Comparison of ENCODE assay signal across 1 cellular context in the genomic region with DNA sequence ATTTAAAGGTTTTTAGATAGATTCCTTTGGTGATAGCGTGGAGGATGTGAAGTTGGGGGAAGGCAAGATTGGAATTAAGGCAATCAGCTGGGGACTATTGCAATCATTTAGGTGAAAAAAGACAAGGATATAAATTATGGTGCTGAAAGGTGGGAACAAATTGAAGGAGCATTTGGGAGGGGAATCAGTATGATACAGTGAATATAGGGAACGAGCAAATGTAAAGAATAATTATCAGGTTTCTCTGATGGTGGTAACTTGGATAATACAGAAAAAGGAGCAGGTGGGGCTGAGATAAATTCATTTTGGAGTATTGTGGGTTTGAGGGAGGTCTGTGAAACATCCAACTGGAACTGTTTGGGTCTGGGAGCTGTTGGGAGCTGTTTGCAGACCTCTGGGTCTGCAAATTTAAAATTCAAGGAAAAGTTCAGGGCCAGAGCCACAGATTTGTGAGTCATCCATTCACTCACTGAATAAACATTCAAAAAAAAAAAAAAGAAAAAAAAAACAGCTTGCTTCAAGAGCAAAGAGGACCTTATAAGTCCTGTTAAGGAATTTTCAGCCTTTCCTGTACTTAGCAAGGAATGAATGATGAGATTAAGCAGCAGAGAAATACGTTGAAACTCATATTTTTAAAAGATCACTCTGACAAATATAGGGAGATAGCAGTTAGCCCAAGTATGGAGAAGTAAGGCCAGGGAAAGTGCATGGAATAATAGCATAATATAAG.
TF ChIP-seq lines count a peak whose summit lies in the region.

No MANE protein-coding gene starts in this region.

TF ChIP-seq in HepG2, 621 proteins besides CTCF, POLR2A, EP300 and RAD21 (continued from another document and continues in another):
- TF ChIP-seq, protein P1, sequence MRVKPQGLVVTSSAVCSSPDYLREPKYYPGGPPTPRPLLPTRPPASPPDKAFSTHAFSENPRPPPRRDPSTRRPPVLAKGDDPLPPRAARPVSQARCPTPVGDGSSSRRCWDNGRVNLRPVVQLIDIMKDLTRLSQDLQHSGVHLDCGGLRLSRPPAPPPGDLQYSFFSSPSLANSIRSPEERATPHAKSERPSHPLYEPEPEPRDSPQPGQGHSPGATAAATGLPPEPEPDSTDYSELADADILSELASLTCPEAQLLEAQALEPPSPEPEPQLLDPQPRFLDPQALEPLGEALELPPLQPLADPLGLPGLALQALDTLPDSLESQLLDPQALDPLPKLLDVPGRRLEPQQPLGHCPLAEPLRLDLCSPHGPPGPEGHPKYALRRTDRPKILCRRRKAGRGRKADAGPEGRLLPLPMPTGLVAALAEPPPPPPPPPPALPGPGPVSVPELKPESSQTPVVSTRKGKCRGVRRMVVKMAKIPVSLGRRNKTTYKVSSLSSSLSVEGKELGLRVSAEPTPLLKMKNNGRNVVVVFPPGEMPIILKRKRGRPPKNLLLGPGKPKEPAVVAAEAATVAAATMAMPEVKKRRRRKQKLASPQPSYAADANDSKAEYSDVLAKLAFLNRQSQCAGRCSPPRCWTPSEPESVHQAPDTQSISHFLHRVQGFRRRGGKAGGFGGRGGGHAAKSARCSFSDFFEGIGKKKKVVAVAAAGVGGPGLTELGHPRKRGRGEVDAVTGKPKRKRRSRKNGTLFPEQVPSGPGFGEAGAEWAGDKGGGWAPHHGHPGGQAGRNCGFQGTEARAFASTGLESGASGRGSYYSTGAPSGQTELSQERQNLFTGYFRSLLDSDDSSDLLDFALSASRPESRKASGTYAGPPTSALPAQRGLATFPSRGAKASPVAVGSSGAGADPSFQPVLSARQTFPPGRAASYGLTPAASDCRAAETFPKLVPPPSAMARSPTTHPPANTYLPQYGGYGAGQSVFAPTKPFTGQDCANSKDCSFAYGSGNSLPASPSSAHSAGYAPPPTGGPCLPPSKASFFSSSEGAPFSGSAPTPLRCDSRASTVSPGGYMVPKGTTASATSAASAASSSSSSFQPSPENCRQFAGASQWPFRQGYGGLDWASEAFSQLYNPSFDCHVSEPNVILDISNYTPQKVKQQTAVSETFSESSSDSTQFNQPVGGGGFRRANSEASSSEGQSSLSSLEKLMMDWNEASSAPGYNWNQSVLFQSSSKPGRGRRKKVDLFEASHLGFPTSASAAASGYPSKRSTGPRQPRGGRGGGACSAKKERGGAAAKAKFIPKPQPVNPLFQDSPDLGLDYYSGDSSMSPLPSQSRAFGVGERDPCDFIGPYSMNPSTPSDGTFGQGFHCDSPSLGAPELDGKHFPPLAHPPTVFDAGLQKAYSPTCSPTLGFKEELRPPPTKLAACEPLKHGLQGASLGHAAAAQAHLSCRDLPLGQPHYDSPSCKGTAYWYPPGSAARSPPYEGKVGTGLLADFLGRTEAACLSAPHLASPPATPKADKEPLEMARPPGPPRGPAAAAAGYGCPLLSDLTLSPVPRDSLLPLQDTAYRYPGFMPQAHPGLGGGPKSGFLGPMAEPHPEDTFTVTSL (CRISPR knock-in tag; IDR thresholded peaks at IDR 0.05; ENCODE audit: borderline replicate concordance), result peak; percentile 79; the same call in 1 of the 2 replicates
- no peak; a peak in 1 of 4 replicates for TF ChIP-seq NR2F1 (CRISPR knock-in tag; IDR thresholded peaks at IDR 0.05)
- no peak for TF ChIP-seq ZFX (CRISPR knock-in tag; IDR thresholded peaks at IDR 0.05; ENCODE audit: low read depth)
- TF ChIP-seq ZNF768 (CRISPR knock-in tag; IDR thresholded peaks at IDR 0.05), result no peak
- no peak for TF ChIP-seq ZNF619 (CRISPR knock-in tag; IDR thresholded peaks at IDR 0.05)
- TF ChIP-seq, protein P2, sequence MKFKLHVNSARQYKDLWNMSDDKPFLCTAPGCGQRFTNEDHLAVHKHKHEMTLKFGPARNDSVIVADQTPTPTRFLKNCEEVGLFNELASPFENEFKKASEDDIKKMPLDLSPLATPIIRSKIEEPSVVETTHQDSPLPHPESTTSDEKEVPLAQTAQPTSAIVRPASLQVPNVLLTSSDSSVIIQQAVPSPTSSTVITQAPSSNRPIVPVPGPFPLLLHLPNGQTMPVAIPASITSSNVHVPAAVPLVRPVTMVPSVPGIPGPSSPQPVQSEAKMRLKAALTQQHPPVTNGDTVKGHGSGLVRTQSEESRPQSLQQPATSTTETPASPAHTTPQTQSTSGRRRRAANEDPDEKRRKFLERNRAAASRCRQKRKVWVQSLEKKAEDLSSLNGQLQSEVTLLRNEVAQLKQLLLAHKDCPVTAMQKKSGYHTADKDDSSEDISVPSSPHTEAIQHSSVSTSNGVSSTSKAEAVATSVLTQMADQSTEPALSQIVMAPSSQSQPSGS (CRISPR knock-in tag; IDR thresholded peaks at IDR 0.05), result peak; percentile 57; the same call in 1 of the 2 replicates
- TF ChIP-seq, protein P3, sequence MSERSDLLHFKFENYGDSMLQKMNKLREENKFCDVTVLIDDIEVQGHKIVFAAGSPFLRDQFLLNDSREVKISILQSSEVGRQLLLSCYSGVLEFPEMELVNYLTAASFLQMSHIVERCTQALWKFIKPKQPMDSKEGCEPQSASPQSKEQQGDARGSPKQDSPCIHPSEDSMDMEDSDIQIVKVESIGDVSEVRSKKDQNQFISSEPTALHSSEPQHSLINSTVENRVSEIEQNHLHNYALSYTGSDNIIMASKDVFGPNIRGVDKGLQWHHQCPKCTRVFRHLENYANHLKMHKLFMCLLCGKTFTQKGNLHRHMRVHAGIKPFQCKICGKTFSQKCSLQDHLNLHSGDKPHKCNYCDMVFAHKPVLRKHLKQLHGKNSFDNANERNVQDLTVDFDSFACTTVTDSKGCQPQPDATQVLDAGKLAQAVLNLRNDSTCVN (CRISPR knock-in tag; IDR thresholded peaks at IDR 0.05; ENCODE audit: borderline replicate concordance), result no peak
- TF ChIP-seq HNRNPLL (IDR thresholded peaks at IDR 0.05; ENCODE audit: low read depth, low read length, poor library complexity, severe bottlenecking), result no peak
- TF ChIP-seq SIX4 (CRISPR knock-in tag; IDR thresholded peaks at IDR 0.05), result 0 out of 2 replicates have a peak, but pooled peaks have one; percentile 9
- TF ChIP-seq PLRG1 (conservative IDR thresholded peaks at IDR 0.05), result no peak
- no peak for TF ChIP-seq GATA4 (IDR thresholded peaks at IDR 0.05; ENCODE audit: borderline replicate concordance, low read depth)
- TF ChIP-seq, protein P4, sequence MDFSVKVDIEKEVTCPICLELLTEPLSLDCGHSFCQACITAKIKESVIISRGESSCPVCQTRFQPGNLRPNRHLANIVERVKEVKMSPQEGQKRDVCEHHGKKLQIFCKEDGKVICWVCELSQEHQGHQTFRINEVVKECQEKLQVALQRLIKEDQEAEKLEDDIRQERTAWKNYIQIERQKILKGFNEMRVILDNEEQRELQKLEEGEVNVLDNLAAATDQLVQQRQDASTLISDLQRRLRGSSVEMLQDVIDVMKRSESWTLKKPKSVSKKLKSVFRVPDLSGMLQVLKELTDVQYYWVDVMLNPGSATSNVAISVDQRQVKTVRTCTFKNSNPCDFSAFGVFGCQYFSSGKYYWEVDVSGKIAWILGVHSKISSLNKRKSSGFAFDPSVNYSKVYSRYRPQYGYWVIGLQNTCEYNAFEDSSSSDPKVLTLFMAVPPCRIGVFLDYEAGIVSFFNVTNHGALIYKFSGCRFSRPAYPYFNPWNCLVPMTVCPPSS (IDR thresholded peaks at IDR 0.05), result no peak
- TF ChIP-seq ZNF331 (CRISPR knock-in tag; IDR thresholded peaks at IDR 0.05), result no peak; the same call in 1 of the 2 replicates
- no peak for TF ChIP-seq ZNF101 (CRISPR knock-in tag; IDR thresholded peaks at IDR 0.05; ENCODE audit: borderline replicate concordance, low read depth)
- TF ChIP-seq SOX13 (IDR thresholded peaks at IDR 0.05), result no peak
- peak in 1 of 2 experiments; percentile 37; a peak in 1 of 4 replicates for TF ChIP-seq SOX13 (CRISPR knock-in tag; conservative IDR thresholded peaks at IDR 0.05 in 1 of 2, IDR thresholded peaks at IDR 0.05 in 1 of 2)
- TF ChIP-seq CENPT (CRISPR knock-in tag; IDR thresholded peaks at IDR 0.05; ENCODE audit: low read depth), result no peak
- TF ChIP-seq, protein P5, sequence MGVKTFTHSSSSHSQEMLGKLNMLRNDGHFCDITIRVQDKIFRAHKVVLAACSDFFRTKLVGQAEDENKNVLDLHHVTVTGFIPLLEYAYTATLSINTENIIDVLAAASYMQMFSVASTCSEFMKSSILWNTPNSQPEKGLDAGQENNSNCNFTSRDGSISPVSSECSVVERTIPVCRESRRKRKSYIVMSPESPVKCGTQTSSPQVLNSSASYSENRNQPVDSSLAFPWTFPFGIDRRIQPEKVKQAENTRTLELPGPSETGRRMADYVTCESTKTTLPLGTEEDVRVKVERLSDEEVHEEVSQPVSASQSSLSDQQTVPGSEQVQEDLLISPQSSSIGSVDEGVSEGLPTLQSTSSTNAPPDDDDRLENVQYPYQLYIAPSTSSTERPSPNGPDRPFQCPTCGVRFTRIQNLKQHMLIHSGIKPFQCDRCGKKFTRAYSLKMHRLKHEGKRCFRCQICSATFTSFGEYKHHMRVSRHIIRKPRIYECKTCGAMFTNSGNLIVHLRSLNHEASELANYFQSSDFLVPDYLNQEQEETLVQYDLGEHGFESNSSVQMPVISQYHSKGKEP (CRISPR knock-in tag; IDR thresholded peaks at IDR 0.05), result no peak
- TF ChIP-seq ZSCAN21 (CRISPR knock-in tag; IDR thresholded peaks at IDR 0.05; ENCODE audit: borderline replicate concordance), result no peak
- TF ChIP-seq ZBTB7A (CRISPR knock-in tag; IDR thresholded peaks at IDR 0.05), result no peak
- TF ChIP-seq RFXANK (CRISPR knock-in tag; IDR thresholded peaks at IDR 0.05), result no peak
- TF ChIP-seq MEIS1 (CRISPR knock-in tag; IDR thresholded peaks at IDR 0.05; ENCODE audit: borderline replicate concordance), result no peak
- no peak for TF ChIP-seq CAMTA2 (CRISPR knock-in tag; IDR thresholded peaks at IDR 0.05; ENCODE audit: borderline replicate concordance)
- TF ChIP-seq, protein P6, sequence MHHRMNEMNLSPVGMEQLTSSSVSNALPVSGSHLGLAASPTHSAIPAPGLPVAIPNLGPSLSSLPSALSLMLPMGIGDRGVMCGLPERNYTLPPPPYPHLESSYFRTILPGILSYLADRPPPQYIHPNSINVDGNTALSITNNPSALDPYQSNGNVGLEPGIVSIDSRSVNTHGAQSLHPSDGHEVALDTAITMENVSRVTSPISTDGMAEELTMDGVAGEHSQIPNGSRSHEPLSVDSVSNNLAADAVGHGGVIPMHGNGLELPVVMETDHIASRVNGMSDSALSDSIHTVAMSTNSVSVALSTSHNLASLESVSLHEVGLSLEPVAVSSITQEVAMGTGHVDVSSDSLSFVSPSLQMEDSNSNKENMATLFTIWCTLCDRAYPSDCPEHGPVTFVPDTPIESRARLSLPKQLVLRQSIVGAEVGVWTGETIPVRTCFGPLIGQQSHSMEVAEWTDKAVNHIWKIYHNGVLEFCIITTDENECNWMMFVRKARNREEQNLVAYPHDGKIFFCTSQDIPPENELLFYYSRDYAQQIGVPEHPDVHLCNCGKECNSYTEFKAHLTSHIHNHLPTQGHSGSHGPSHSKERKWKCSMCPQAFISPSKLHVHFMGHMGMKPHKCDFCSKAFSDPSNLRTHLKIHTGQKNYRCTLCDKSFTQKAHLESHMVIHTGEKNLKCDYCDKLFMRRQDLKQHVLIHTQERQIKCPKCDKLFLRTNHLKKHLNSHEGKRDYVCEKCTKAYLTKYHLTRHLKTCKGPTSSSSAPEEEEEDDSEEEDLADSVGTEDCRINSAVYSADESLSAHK (CRISPR knock-in tag; IDR thresholded peaks at IDR 0.05; ENCODE audit: borderline replicate concordance), result no peak
- TF ChIP-seq TAF1 (CRISPR knock-in tag; IDR thresholded peaks at IDR 0.05), result no peak; the same call in 1 of the 2 replicates
- no peak for TF ChIP-seq ZNF615 (CRISPR knock-in tag; IDR thresholded peaks at IDR 0.05; ENCODE audit: borderline replicate concordance)
- no peak for TF ChIP-seq ZBTB3 (CRISPR knock-in tag; IDR thresholded peaks at IDR 0.05; ENCODE audit: borderline replicate concordance, low read depth)
- TF ChIP-seq, protein P7, sequence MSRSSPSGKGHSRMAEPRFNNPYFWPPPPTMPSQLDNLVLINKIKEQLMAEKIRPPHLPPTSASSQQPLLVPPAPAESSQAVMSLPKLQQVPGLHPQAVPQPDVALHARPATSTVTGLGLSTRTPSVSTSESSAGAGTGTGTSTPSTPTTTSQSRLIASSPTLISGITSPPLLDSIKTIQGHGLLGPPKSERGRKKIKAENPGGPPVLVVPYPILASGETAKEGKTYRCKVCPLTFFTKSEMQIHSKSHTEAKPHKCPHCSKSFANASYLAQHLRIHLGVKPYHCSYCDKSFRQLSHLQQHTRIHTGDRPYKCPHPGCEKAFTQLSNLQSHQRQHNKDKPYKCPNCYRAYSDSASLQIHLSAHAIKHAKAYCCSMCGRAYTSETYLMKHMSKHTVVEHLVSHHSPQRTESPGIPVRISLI (CRISPR knock-in tag; IDR thresholded peaks at IDR 0.05; ENCODE audit: borderline replicate concordance), result peak; percentile 99
- TF ChIP-seq SATB2 (CRISPR knock-in tag; IDR thresholded peaks at IDR 0.05), result no peak
- no peak for TF ChIP-seq PAX8 (CRISPR knock-in tag; IDR thresholded peaks at IDR 0.05; ENCODE audit: borderline replicate concordance)
- TF ChIP-seq ZNF558 (CRISPR knock-in tag; IDR thresholded peaks at IDR 0.05; ENCODE audit: borderline replicate concordance), result no peak
- TF ChIP-seq FOXA3 (CRISPR knock-in tag; IDR thresholded peaks at IDR 0.05), result peak; percentile 66
- TF ChIP-seq ATF7 (IDR thresholded peaks at IDR 0.05), result no peak
- no peak for TF ChIP-seq ATF7 (CRISPR knock-in tag; IDR thresholded peaks at IDR 0.05)
- TF ChIP-seq, protein P8, sequence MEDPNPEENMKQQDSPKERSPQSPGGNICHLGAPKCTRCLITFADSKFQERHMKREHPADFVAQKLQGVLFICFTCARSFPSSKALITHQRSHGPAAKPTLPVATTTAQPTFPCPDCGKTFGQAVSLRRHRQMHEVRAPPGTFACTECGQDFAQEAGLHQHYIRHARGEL (CRISPR knock-in tag; IDR thresholded peaks at IDR 0.05), result no peak
- TF ChIP-seq ZNF747 (CRISPR knock-in tag; IDR thresholded peaks at IDR 0.05; ENCODE audit: borderline replicate concordance), result no peak
- no peak for TF ChIP-seq ZNF326 (CRISPR knock-in tag; IDR thresholded peaks at IDR 0.05; ENCODE audit: borderline replicate concordance)
- no peak for TF ChIP-seq ZBTB21 (CRISPR knock-in tag; IDR thresholded peaks at IDR 0.05)
- TF ChIP-seq, protein P9, sequence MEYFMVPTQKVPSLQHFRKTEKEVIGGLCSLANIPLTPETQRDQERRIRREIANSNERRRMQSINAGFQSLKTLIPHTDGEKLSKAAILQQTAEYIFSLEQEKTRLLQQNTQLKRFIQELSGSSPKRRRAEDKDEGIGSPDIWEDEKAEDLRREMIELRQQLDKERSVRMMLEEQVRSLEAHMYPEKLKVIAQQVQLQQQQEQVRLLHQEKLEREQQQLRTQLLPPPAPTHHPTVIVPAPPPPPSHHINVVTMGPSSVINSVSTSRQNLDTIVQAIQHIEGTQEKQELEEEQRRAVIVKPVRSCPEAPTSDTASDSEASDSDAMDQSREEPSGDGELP (IDR thresholded peaks at IDR 0.05; ENCODE audit: borderline replicate concordance, low read depth), result no peak; the same call in 1 of the 2 replicates
- no peak for TF ChIP-seq ZNF678 (CRISPR knock-in tag; IDR thresholded peaks at IDR 0.05)
- TF ChIP-seq SRSF1 (optimal IDR thresholded peaks at IDR 0.05; ENCODE audit: low read depth, low read length), result no peak
- no peak for TF ChIP-seq ZBTB1 (CRISPR knock-in tag; IDR thresholded peaks at IDR 0.05; ENCODE audit: borderline replicate concordance)
